8 cellular contexts compared by ENCODE assay signal in the genomic region with DNA sequence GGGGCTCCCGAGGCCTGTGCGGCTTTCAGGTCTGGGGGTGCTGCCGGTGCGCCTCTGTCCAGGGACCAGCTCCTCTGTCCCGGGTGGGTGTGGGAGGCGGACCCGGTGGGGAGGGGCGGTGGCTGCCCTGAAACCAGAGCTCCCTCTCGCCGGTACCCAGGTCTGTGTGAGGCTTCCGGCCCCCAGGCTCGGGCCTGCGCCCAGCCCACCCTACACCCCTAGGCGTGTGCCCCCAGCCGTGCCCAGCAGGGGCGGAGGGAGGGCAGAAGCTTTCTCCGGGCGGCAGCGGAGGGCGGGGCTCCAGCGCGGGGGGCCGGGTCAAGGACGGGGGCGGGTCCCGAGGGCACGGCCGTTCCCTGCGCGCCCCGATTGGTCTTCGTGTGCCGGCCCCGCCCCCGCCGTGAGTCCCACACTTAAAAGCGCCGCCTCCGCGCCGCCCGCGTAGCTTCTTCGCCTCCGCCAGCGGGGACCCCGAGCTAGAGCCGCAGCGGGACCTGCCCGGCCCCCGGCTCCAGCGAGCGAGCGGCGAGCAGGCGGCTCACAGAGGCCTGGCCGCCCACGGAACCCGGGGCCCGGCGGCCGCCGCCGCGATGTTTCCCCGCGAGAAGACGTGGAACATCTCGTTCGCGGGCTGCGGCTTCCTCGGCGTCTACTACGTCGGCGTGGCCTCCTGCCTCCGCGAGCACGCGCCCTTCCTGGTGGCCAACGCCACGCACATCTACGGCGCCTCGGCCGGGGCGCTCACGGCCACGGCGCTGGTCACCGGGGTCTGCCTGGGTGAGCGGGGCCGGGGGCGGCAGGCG. TPM values are rescaled to one million over a fixed set of nuclear protein-coding genes. Genes with fewer than 3 reads are reported as not detected.
A peak's percentile ranks its signal among the peaks of the same experiment; 100 is the strongest.
DNase-seq lines count a peak whose midpoint lies in the region; ATAC-seq and TF ChIP-seq lines count a peak whose summit lies in the region.

No MANE protein-coding gene starts in this region.

- peaks cover 5 to 9% (median 7%) of the 10 kb centered on the region in 3 donors for H3K4me1 Mint-ChIP-seq in IgD-negative memory B cell
- no peaks in the 10 kb centered on the region for H3K4me1 Mint-ChIP-seq in activated T-helper 1 cell treated with anti-CD3 and anti-CD28 coated beads, Interleukin-12 subunit alpha, Interleukin-12 subunit beta, Interleukin-2, Interleukin-4 antibody, amounts not matched to agents 30 ng/mL and 10 ng/mL and 1 ng/mL, durations not matched to agents 14 hours and 24 hours and 36 hours (ENCODE audit: low read depth)
- H3K4me1 Mint-ChIP-seq in naive thymus-derived CD4-positive, alpha-beta T cell, result peaks cover 0 to 24% (median 13%) of the 10 kb centered on the region in 7 donors
- H3K4me1 Mint-ChIP-seq in stimulated activated naive B cell treated with anti-CD40 and anti-IgM and Interleukin-4, amounts not matched to agents 10 μg/mL and 1 μg/mL and 100 μg/mL, for 72 hours, result peaks cover 14 to 32% of the 10 kb centered on the region in 2 donors

- DNase-seq in DMS53 (lab: John Stamatoyannopoulos, UW) (peak; percentile 98), fibroblast of lung (ENCODE audit: low read depth in 2 of 2) (peak; percentile 73 to 80)
- DNase-seq in activated T-helper 1 cell treated with anti-CD3 and anti-CD28 coated beads, Interleukin-12 subunit alpha, Interleukin-12 subunit beta, Interleukin-2, Interleukin-4 antibody, amounts not matched to agents 30 ng/mL and 10 ng/mL and 1 ng/mL, durations not matched to agents 14 hours and 24 hours and 36 hours (ENCODE audit: low spot score), result peak; percentile 86
- peak; percentile 85 to 95 (median 92) for DNase-seq in naive thymus-derived CD4-positive, alpha-beta T cell
- peak; percentile 84 for DNase-seq in stimulated activated naive B cell treated with anti-CD40 and anti-IgM and Interleukin-4, amounts not matched to agents 10 μg/mL and 1 μg/mL and 100 μg/mL, for 72 hours

- H3K9me3 Mint-ChIP-seq in IgD-negative memory B cell, result no peaks in the 10 kb centered on the region
- no peaks in the 10 kb centered on the region for H3K9me3 Mint-ChIP-seq in activated T-helper 1 cell treated with anti-CD3 and anti-CD28 coated beads, Interleukin-12 subunit alpha, Interleukin-12 subunit beta, Interleukin-2, Interleukin-4 antibody, amounts not matched to agents 30 ng/mL and 10 ng/mL and 1 ng/mL, durations not matched to agents 14 hours and 24 hours and 36 hours
- no peaks in the 10 kb centered on the region for H3K9me3 Mint-ChIP-seq in naive thymus-derived CD4-positive, alpha-beta T cell
- no peaks in the 10 kb centered on the region for H3K9me3 Mint-ChIP-seq in stimulated activated naive B cell treated with anti-CD40 and anti-IgM and Interleukin-4, amounts not matched to agents 10 μg/mL and 1 μg/mL and 100 μg/mL, for 72 hours

- ATAC-seq in GM21526 (IDR thresholded peaks at IDR 0.05; ENCODE audit: low FRiP score, unreplicated experiment), result peak; percentile 51
- ATAC-seq in naive thymus-derived CD4-positive, alpha-beta T cell, result peak; percentile 86
- ATAC-seq in stimulated activated naive B cell treated with anti-CD40 and anti-IgM and Interleukin-4, amounts not matched to agents 10 μg/mL and 1 μg/mL and 100 μg/mL, for 72 hours (replicated peaks), result peak; percentile 76 to 82

- H3K9ac ChIP-seq in fibroblast of lung (ENCODE audit: insufficient read depth, low read length), result peak overlapping the region; percentile 90

- H3K4me1 ChIP-seq in fibroblast of lung (ENCODE audit: control insufficient read depth, extremely low read depth, insufficient read depth, low read length), result peaks cover 20% of the 10 kb centered on the region
- peaks cover 12 to 15% of the 10 kb centered on the region in 2 donors for H3K4me1 ChIP-seq in naive thymus-derived CD4-positive, alpha-beta T cell (ENCODE audit: control insufficient read depth in 2 of 2, insufficient read depth in 2 of 2, low read length in 2 of 2)

- H3K4me3 Mint-ChIP-seq in IgD-negative memory B cell, result peak overlapping the region; percentile 85 to 100 (median 92)
- H3K4me3 Mint-ChIP-seq in activated T-helper 1 cell treated with anti-CD3 and anti-CD28 coated beads, Interleukin-12 subunit alpha, Interleukin-12 subunit beta, Interleukin-2, Interleukin-4 antibody, amounts not matched to agents 30 ng/mL and 10 ng/mL and 1 ng/mL, durations not matched to agents 14 hours and 24 hours and 36 hours, result peak overlapping the region; percentile 87
- H3K4me3 Mint-ChIP-seq in naive thymus-derived CD4-positive, alpha-beta T cell, result peak overlapping the region; percentile 82 to 92 (median 86)
- peak overlapping the region; percentile 85 to 87 for H3K4me3 Mint-ChIP-seq in stimulated activated naive B cell treated with anti-CD40 and anti-IgM and Interleukin-4, amounts not matched to agents 10 μg/mL and 1 μg/mL and 100 μg/mL, for 72 hours

- no peaks in the 10 kb centered on the region for H3K27me3 Mint-ChIP-seq in IgD-negative memory B cell
- H3K27me3 Mint-ChIP-seq in activated T-helper 1 cell treated with anti-CD3 and anti-CD28 coated beads, Interleukin-12 subunit alpha, Interleukin-12 subunit beta, Interleukin-2, Interleukin-4 antibody, amounts not matched to agents 30 ng/mL and 10 ng/mL and 1 ng/mL, durations not matched to agents 14 hours and 24 hours and 36 hours (ENCODE audit: insufficient read depth), result no peaks in the 10 kb centered on the region
- no peaks in the 10 kb centered on the region for H3K27me3 Mint-ChIP-seq in naive thymus-derived CD4-positive, alpha-beta T cell
- no peaks in the 10 kb centered on the region for H3K27me3 Mint-ChIP-seq in stimulated activated naive B cell treated with anti-CD40 and anti-IgM and Interleukin-4, amounts not matched to agents 10 μg/mL and 1 μg/mL and 100 μg/mL, for 72 hours

- CTCF ChIA-PET in naive thymus-derived CD4-positive, alpha-beta T cell (lab: Charles Lee), result interaction anchor here (0.5 to 1.2 kb wide), 5 partner anchors 8 to 612 kb away, joined by 3 to 6 read pairs (median 3); partner anchors contain the start of genes BET1L and RIC8A

- peaks cover 1% of the 10 kb centered on the region for H3K36me3 Mint-ChIP-seq in IgD-negative memory B cell
- H3K36me3 Mint-ChIP-seq in activated T-helper 1 cell treated with anti-CD3 and anti-CD28 coated beads, Interleukin-12 subunit alpha, Interleukin-12 subunit beta, Interleukin-2, Interleukin-4 antibody, amounts not matched to agents 30 ng/mL and 10 ng/mL and 1 ng/mL, durations not matched to agents 14 hours and 24 hours and 36 hours (ENCODE audit: low read depth), result no peaks in the 10 kb centered on the region
- no peaks in the 10 kb centered on the region for H3K36me3 Mint-ChIP-seq in naive thymus-derived CD4-positive, alpha-beta T cell
- H3K36me3 Mint-ChIP-seq in stimulated activated naive B cell treated with anti-CD40 and anti-IgM and Interleukin-4, amounts not matched to agents 10 μg/mL and 1 μg/mL and 100 μg/mL, for 72 hours, result peaks cover 11 to 13% of the 10 kb centered on the region in 2 donors

- H2AFZ ChIP-seq in fibroblast of lung (ENCODE audit: low read length), result peak overlapping the region; percentile 46

- H3K79me2 ChIP-seq in fibroblast of lung (ENCODE audit: control insufficient read depth, insufficient read depth, low read length), result peaks cover 16% of the 10 kb centered on the region

- intact Hi-C loops in activated T-helper 1 cell treated with anti-CD3 and anti-CD28 coated beads, Interleukin-12 subunit alpha, Interleukin-12 subunit beta, Interleukin-2, Interleukin-4 antibody, amounts not matched to agents 30 ng/mL and 10 ng/mL and 1 ng/mL, durations not matched to agents 14 hours and 24 hours and 36 hours (cut with micrococcal nuclease), result loop anchor here (1.0 kb wide), 3 partner anchors 8 to 23 kb away; partner anchors contain the start of genes CRACR2B and RPLP2
- intact Hi-C loops in naive thymus-derived CD4-positive, alpha-beta T cell (cut with micrococcal nuclease), result loop anchor here (1.0 kb wide), 6 partner anchors 10 to 313 kb away; partner anchors contain the start of genes RPLP2 (in 2 of the 2), PIDD1 (in 1 of the 2), POLR2L (in 1 of the 2) and SLC25A22 (in 1 of the 2)

- TF ChIP-seq CTCF in fibroblast of lung (conservative IDR thresholded peaks at IDR 0.05 in 1 of 2, IDR thresholded peaks at IDR 0.05 in 1 of 2; ENCODE audit: low read depth in 1 of 2, low read length in 2 of 2), result no peak

- no peaks in the 10 kb centered on the region for H3K27me3 ChIP-seq in fibroblast of lung (ENCODE audit: control insufficient read depth, insufficient read depth, low read length)
- H3K27me3 ChIP-seq in naive thymus-derived CD4-positive, alpha-beta T cell (ENCODE audit: control insufficient read depth in 2 of 2, insufficient read depth in 2 of 2, low read length in 2 of 2), result no peaks in the 10 kb centered on the region

- H3K4me3 ChIP-seq in fibroblast of lung (replicated peaks in 1 of 4; ENCODE audit: control extremely low read depth in 1 of 4, insufficient read depth in 1 of 4, low read depth in 3 of 4, low read length in 4 of 4), result peak overlapping the region; percentile 46 to 81 (median 66)
- peak overlapping the region; percentile 86 for H3K4me3 ChIP-seq in naive thymus-derived CD4-positive, alpha-beta T cell (ENCODE audit: low read length)

- peak overlapping the region in 2 of 3 donors; percentile 81 to 99 for H3K27ac Mint-ChIP-seq in IgD-negative memory B cell
- no peak overlapping the region for H3K27ac Mint-ChIP-seq in activated T-helper 1 cell treated with anti-CD3 and anti-CD28 coated beads, Interleukin-12 subunit alpha, Interleukin-12 subunit beta, Interleukin-2, Interleukin-4 antibody, amounts not matched to agents 30 ng/mL and 10 ng/mL and 1 ng/mL, durations not matched to agents 14 hours and 24 hours and 36 hours
- peak overlapping the region in 7 of 9 donors; percentile 67 to 93 (median 86) for H3K27ac Mint-ChIP-seq in naive thymus-derived CD4-positive, alpha-beta T cell
- H3K27ac Mint-ChIP-seq in stimulated activated naive B cell treated with anti-CD40 and anti-IgM and Interleukin-4, amounts not matched to agents 10 μg/mL and 1 μg/mL and 100 μg/mL, for 72 hours, result peak overlapping the region; percentile 94

- H3K4me2 ChIP-seq in fibroblast of lung (ENCODE audit: extremely low read depth, insufficient read depth, low read length), result peak overlapping the region; percentile 82

- H3K27ac ChIP-seq in fibroblast of lung (ENCODE audit: insufficient read depth, low read length), result peak overlapping the region; percentile 82
- H3K27ac ChIP-seq in naive thymus-derived CD4-positive, alpha-beta T cell (ENCODE audit: low read depth, low read length), result peak overlapping the region; percentile 91

- H3K9me3 ChIP-seq in fibroblast of lung (ENCODE audit: control insufficient read depth, insufficient read depth, low read depth, low read length), result no peaks in the 10 kb centered on the region
- no peaks in the 10 kb centered on the region for H3K9me3 ChIP-seq in naive thymus-derived CD4-positive, alpha-beta T cell (ENCODE audit: control insufficient read depth in 2 of 3, low read length in 3 of 3)

- H3K36me3 ChIP-seq in fibroblast of lung (ENCODE audit: control insufficient read depth, insufficient read depth, low read length), result peaks cover 12% of the 10 kb centered on the region
- H3K36me3 ChIP-seq in naive thymus-derived CD4-positive, alpha-beta T cell (ENCODE audit: control insufficient read depth in 2 of 3, insufficient read depth in 3 of 3, low read length in 3 of 3), result peaks cover 0 to 40% (median 0%) of the 10 kb centered on the region in 3 experiments

- POLR2A ChIA-PET in naive thymus-derived CD4-positive, alpha-beta T cell (lab: Charles Lee), result interaction anchor here (0.5 to 5.1 kb wide), 21 partner anchors 8 to 612 kb away, joined by 3 to 79 read pairs (median 6); partner anchors contain the start of genes BET1L, CD151, CRACR2B and DEAF1

- H4K20me1 ChIP-seq in fibroblast of lung (ENCODE audit: control insufficient read depth, extremely low read depth, insufficient read depth, low read length), result no peaks in the 10 kb centered on the region

RNA-seq across cellular contexts. Expression of gene PNPLA2, which starts 0.6 kb away (rescaled TPM):
- polyA plus RNA-seq in IgD-negative memory B cell (51.1 TPM), fibroblast of lung (16.2 and 17.0 TPM in 2 replicates)
- polyA plus RNA-seq in PFSK-1 (2012; ENCODE audit: insufficient read length, low read depth), result 135 TPM
- 63.3 and 64.0 TPM in 2 replicates for total RNA-seq in activated T-helper 1 cell treated with anti-CD3 and anti-CD28 coated beads, Interleukin-12 subunit alpha, Interleukin-12 subunit beta, Interleukin-2, Interleukin-4 antibody, amounts not matched to agents 30 ng/mL and 10 ng/mL and 1 ng/mL, durations not matched to agents 14 hours and 24 hours and 36 hours
- 16.2 and 33.9 TPM in 2 replicates for total RNA-seq in fibroblast of lung
- 65.5 and 80.5 TPM in 2 replicates for polyA plus RNA-seq in fibroblast of lung (2012)
- 108 and 136 TPM in 2 replicates for polyA minus RNA-seq in fibroblast of lung (ENCODE audit: low replicate concordance)
- 100 to 1,000 TPM in 4 of 5 experiments, 10 to 100 TPM in 1; 60.1 to 237 (median 205) TPM for total RNA-seq in naive thymus-derived CD4-positive, alpha-beta T cell
- polyA plus RNA-seq in naive thymus-derived CD4-positive, alpha-beta T cell, result 10 to 100 TPM; 26.0 to 40.4 TPM

RNA-seq across cellular contexts. Expression of gene CRACR2B, which starts 8.4 kb away (rescaled TPM):
- polyA plus RNA-seq in IgD-negative memory B cell (20.0 TPM), fibroblast of lung (0.11 and 0.82 TPM in 2 replicates)
- polyA plus RNA-seq in PFSK-1 (2012; ENCODE audit: insufficient read length, low read depth), result 4.6 TPM
- total RNA-seq in activated T-helper 1 cell treated with anti-CD3 and anti-CD28 coated beads, Interleukin-12 subunit alpha, Interleukin-12 subunit beta, Interleukin-2, Interleukin-4 antibody, amounts not matched to agents 30 ng/mL and 10 ng/mL and 1 ng/mL, durations not matched to agents 14 hours and 24 hours and 36 hours, result 1.1 and 1.3 TPM in 2 replicates
- 0.66 and 1.0 TPM in 2 replicates for total RNA-seq in fibroblast of lung
- polyA plus RNA-seq in fibroblast of lung (2012), result 0.98 and 2.6 TPM in 2 replicates
- polyA minus RNA-seq in fibroblast of lung (ENCODE audit: low replicate concordance), result 2.1 TPM in 1 of 2 replicates, not detected in the other
- 1 to 10 TPM in 3 of 5 experiments, under 1 TPM in 1, not detected in 1; 0.62 to 3.9 (median 2.0) TPM for total RNA-seq in naive thymus-derived CD4-positive, alpha-beta T cell
- not detected for polyA plus RNA-seq in naive thymus-derived CD4-positive, alpha-beta T cell

RNA-seq across cellular contexts. Expression of gene RPLP2, which starts 9.6 kb away (rescaled TPM):
- polyA plus RNA-seq in IgD-negative memory B cell, result 4,588 TPM
- 4,698 TPM for polyA plus RNA-seq in PFSK-1 (2012; ENCODE audit: insufficient read length, low read depth)
- total RNA-seq in activated T-helper 1 cell treated with anti-CD3 and anti-CD28 coated beads, Interleukin-12 subunit alpha, Interleukin-12 subunit beta, Interleukin-2, Interleukin-4 antibody, amounts not matched to agents 30 ng/mL and 10 ng/mL and 1 ng/mL, durations not matched to agents 14 hours and 24 hours and 36 hours, result 2,072 and 2,148 TPM in 2 replicates
- 282 and 294 TPM in 2 replicates for total RNA-seq in fibroblast of lung
- polyA plus RNA-seq in fibroblast of lung, result 741 and 904 TPM in 2 replicates
- polyA plus RNA-seq in fibroblast of lung (2012), result 1,458 and 1,948 TPM in 2 replicates
- polyA minus RNA-seq in fibroblast of lung (ENCODE audit: low replicate concordance), result 327 and 443 TPM in 2 replicates
- 1,000 to 10,000 TPM; 2,266 to 5,944 (median 5,497) TPM for total RNA-seq in naive thymus-derived CD4-positive, alpha-beta T cell
- 1,000 to 10,000 TPM; 3,734 to 4,844 TPM for polyA plus RNA-seq in naive thymus-derived CD4-positive, alpha-beta T cell

RNA-seq across cellular contexts. Expression of gene CD151, which starts 13.4 kb away (rescaled TPM):
- polyA plus RNA-seq in IgD-negative memory B cell, result 13.8 TPM
- 310 TPM for polyA plus RNA-seq in PFSK-1 (2012; ENCODE audit: insufficient read length, low read depth)
- total RNA-seq in activated T-helper 1 cell treated with anti-CD3 and anti-CD28 coated beads, Interleukin-12 subunit alpha, Interleukin-12 subunit beta, Interleukin-2, Interleukin-4 antibody, amounts not matched to agents 30 ng/mL and 10 ng/mL and 1 ng/mL, durations not matched to agents 14 hours and 24 hours and 36 hours, result 80.6 and 82.3 TPM in 2 replicates
- 408 and 547 TPM in 2 replicates for total RNA-seq in fibroblast of lung
- 711 and 748 TPM in 2 replicates for polyA plus RNA-seq in fibroblast of lung
- polyA plus RNA-seq in fibroblast of lung (2012), result 822 and 945 TPM in 2 replicates
- 953 and 983 TPM in 2 replicates for polyA minus RNA-seq in fibroblast of lung (ENCODE audit: low replicate concordance)
- 10 to 100 TPM in 3 of 5 experiments, 1 to 10 TPM in 2; 6.6 to 62.9 (median 18.5) TPM for total RNA-seq in naive thymus-derived CD4-positive, alpha-beta T cell
- polyA plus RNA-seq in naive thymus-derived CD4-positive, alpha-beta T cell, result 1 to 10 TPM; 4.0 to 7.2 TPM

RNA-seq across cellular contexts. Expression of gene PIDD1, which starts 14.3 kb away (rescaled TPM):
- 6.4 TPM for polyA plus RNA-seq in IgD-negative memory B cell
- polyA plus RNA-seq in PFSK-1 (2012; ENCODE audit: insufficient read length, low read depth), result 26.4 TPM
- total RNA-seq in activated T-helper 1 cell treated with anti-CD3 and anti-CD28 coated beads, Interleukin-12 subunit alpha, Interleukin-12 subunit beta, Interleukin-2, Interleukin-4 antibody, amounts not matched to agents 30 ng/mL and 10 ng/mL and 1 ng/mL, durations not matched to agents 14 hours and 24 hours and 36 hours, result 25.2 and 27.9 TPM in 2 replicates
- total RNA-seq in fibroblast of lung, result 7.4 and 14.2 TPM in 2 replicates
- polyA plus RNA-seq in fibroblast of lung, result 2.2 and 3.8 TPM in 2 replicates
- polyA plus RNA-seq in fibroblast of lung (2012), result 4.6 and 11.9 TPM in 2 replicates
- polyA minus RNA-seq in fibroblast of lung (ENCODE audit: low replicate concordance), result 5.1 and 12.4 TPM in 2 replicates
- 10 to 100 TPM; 30.0 to 38.7 (median 34.1) TPM for total RNA-seq in naive thymus-derived CD4-positive, alpha-beta T cell
- 1 to 10 TPM; 4.7 to 8.3 TPM for polyA plus RNA-seq in naive thymus-derived CD4-positive, alpha-beta T cell

Comparison
In these comparisons a context has a peak if more than half of its experiments do, and no peak if none do; other contexts are left out.
1. Peak in every context shown above with its lines: DNase-seq, ATAC-seq, H3K4me3 ChIP-seq and H3K27ac ChIP-seq.